Comparison of ENCODE assay signal across 8 cellular contexts in genomic region chr11:57499413-57499982, GRCh38. TPM values are rescaled to one million over a fixed set of nuclear protein-coding genes. Genes with fewer than 3 reads are reported as not detected.
DNase-seq lines count a peak whose midpoint lies in the region; ATAC-seq lines count a peak whose summit lies in the region.

No MANE protein-coding gene starts in this region.

- no peak overlapping the region for H3K23ac ChIP-seq in neuronal stem cell (ENCODE audit: low read depth, low read length, poor library complexity)

- H3K14ac ChIP-seq in neuronal stem cell (ENCODE audit: low read length): no peak overlapping the region

- no peak overlapping the region for H3K9ac ChIP-seq in neuronal stem cell (ENCODE audit: low read depth, low read length, poor library complexity)

- H3K4me3 Mint-ChIP-seq in activated CD4-positive, alpha-beta T cell treated with anti-CD3 and anti-CD28 coated beads, Interleukin-2, amount 10 ng/mL, durations not matched to agents 7 days and 5 days: no peak overlapping the region
- H3K4me3 Mint-ChIP-seq in activated naive CD8-positive, alpha-beta T cell treated with anti-CD3 and anti-CD28 coated beads, Interleukin-2, amount 50 U/mL, for 24 hours: no peak overlapping the region

- peaks cover 7% of the 10 kb centered on the region for H3K36me3 Mint-ChIP-seq in activated CD4-positive, alpha-beta T cell treated with anti-CD3 and anti-CD28 coated beads, Interleukin-2, amount 10 ng/mL, durations not matched to agents 7 days and 5 days (ENCODE audit: low read depth)
- peaks cover 17% of the 10 kb centered on the region for H3K36me3 Mint-ChIP-seq in activated naive CD8-positive, alpha-beta T cell treated with anti-CD3 and anti-CD28 coated beads, Interleukin-2, amount 50 U/mL, for 24 hours (ENCODE audit: low read depth)

- peak overlapping the region; percentile 59 for H3K4me2 ChIP-seq in neuronal stem cell (ENCODE audit: insufficient read depth, low read length, poor library complexity, severe bottlenecking)

- POLR2A ChIA-PET in activated CD4-positive, alpha-beta T cell treated with anti-CD3 and anti-CD28 coated beads, Interleukin-2, amount 10 ng/mL, durations not matched to agents 7 days and 5 days (lab: Charles Lee): interaction anchor here (0.6 kb wide), 1 partner anchor 21 kb away, joined by 5 read pairs; no protein-coding TSS in a partner anchor

- H3K9me3 Mint-ChIP-seq in activated CD4-positive, alpha-beta T cell treated with anti-CD3 and anti-CD28 coated beads, Interleukin-2, amount 10 ng/mL, durations not matched to agents 7 days and 5 days: no peaks in the 10 kb centered on the region
- H3K9me3 Mint-ChIP-seq in activated naive CD8-positive, alpha-beta T cell treated with anti-CD3 and anti-CD28 coated beads, Interleukin-2, amount 50 U/mL, for 24 hours: no peaks in the 10 kb centered on the region

- no peak overlapping the region for H4K91ac ChIP-seq in neuronal stem cell (ENCODE audit: low read depth, low read length, poor library complexity)

- no peaks in the 10 kb centered on the region for H3K36me3 ChIP-seq in neuronal stem cell (replicated peaks in 1 of 2; ENCODE audit: control insufficient read depth in 2 of 2, insufficient read depth in 2 of 2, low read length in 2 of 2)
- no peaks in the 10 kb centered on the region for H3K36me3 ChIP-seq in aorta (ENCODE audit: control insufficient read depth in 1 of 2, insufficient read depth in 2 of 2, low read length in 1 of 2)

- WGBS in neuronal stem cell (ENCODE audit: extremely low coverage in 2 of 2, insufficient read length in 2 of 2, insufficient replicate concordance in 1 of 2), 2 donors: no CpG with 5 or more reads among the region's 35 CpGs
- WGBS in aorta, 2 donors: 0 to 2% methylated on average over 28 to 34 of the region's 35 CpGs

- H4K8ac ChIP-seq in neuronal stem cell (ENCODE audit: low read depth, low read length): no peak overlapping the region

- H3K9me3 ChIP-seq in neuronal stem cell (replicated peaks in 1 of 2; ENCODE audit: control insufficient read depth in 2 of 2, insufficient read depth in 1 of 2, low read depth in 1 of 2, low read length in 2 of 2) (no peaks in the 10 kb centered on the region), aorta (ENCODE audit: control insufficient read depth, low read length) (no peaks in the 10 kb centered on the region)

- no peaks in the 10 kb centered on the region for H3K27me3 Mint-ChIP-seq in activated CD4-positive, alpha-beta T cell treated with anti-CD3 and anti-CD28 coated beads, Interleukin-2, amount 10 ng/mL, durations not matched to agents 7 days and 5 days
- no peaks in the 10 kb centered on the region for H3K27me3 Mint-ChIP-seq in activated naive CD8-positive, alpha-beta T cell treated with anti-CD3 and anti-CD28 coated beads, Interleukin-2, amount 50 U/mL, for 24 hours

- H2BK120ac ChIP-seq in neuronal stem cell (ENCODE audit: low read depth, low read length): no peak overlapping the region

- H3K79me1 ChIP-seq in neuronal stem cell (ENCODE audit: low read depth, low read length): no peaks in the 10 kb centered on the region

- intact Hi-C loops in head of caudate nucleus (cut with DNase I): no loop called here
- intact Hi-C loops in aorta (cut with DNase I): loop anchor here in 1 of 2 donors (2.0 kb wide), 1 partner anchor 27 kb away; no protein-coding TSS in a partner anchor

- H2AFZ ChIP-seq in neuronal stem cell (ENCODE audit: low read length): peak overlapping the region; percentile 91

- no peak overlapping the region for H3K27ac Mint-ChIP-seq in activated CD4-positive, alpha-beta T cell treated with anti-CD3 and anti-CD28 coated beads, Interleukin-2, amount 10 ng/mL, durations not matched to agents 7 days and 5 days
- no peak overlapping the region for H3K27ac Mint-ChIP-seq in activated naive CD8-positive, alpha-beta T cell treated with anti-CD3 and anti-CD28 coated beads, Interleukin-2, amount 50 U/mL, for 24 hours

- no peak overlapping the region for H3K27ac ChIP-seq in neuronal stem cell (replicated peaks; ENCODE audit: low read length)
- H3K27ac ChIP-seq in aorta (ENCODE audit: low read depth in 1 of 2, low read length in 2 of 2): peak overlapping the region in 1 of 2 donors; percentile 64

- no peak overlapping the region for H2AK5ac ChIP-seq in neuronal stem cell (ENCODE audit: low read depth, low read length)

- H2BK15ac ChIP-seq in neuronal stem cell (ENCODE audit: low read length): no peak overlapping the region

- peak; percentile 40 for DNase-seq in activated CD4-positive, alpha-beta T cell treated with anti-CD3 and anti-CD28 coated beads, Interleukin-2, amount 10 ng/mL, durations not matched to agents 7 days and 5 days
- no peak for DNase-seq in activated CD4-positive, alpha-beta T cell treated with anti-CD3 and anti-CD28 coated beads for 4 hours
- DNase-seq in NCI-H345 (lab: John Stamatoyannopoulos, UW): peak; percentile 88
- peak; percentile 66 for DNase-seq in activated naive CD8-positive, alpha-beta T cell treated with anti-CD3 and anti-CD28 coated beads, Interleukin-2, amount 50 U/mL, for 24 hours
- DNase-seq in head of caudate nucleus: peak; percentile 81 to 99 (median 94)
- DNase-seq in neuronal stem cell (ENCODE audit: low spot score): peak; percentile 91
- peak; percentile 97 to 98 for DNase-seq in aorta

- ATAC-seq in HG02870 (IDR thresholded peaks at IDR 0.05; ENCODE audit: unreplicated experiment) (peak; percentile 100), aorta (ENCODE audit: low FRiP score) (peak; percentile 98)
- peak; percentile 76 for ATAC-seq in activated naive CD8-positive, alpha-beta T cell treated with anti-CD3 and anti-CD28 coated beads, Interleukin-2, amount 50 U/mL, for 24 hours

- no peak overlapping the region for H2BK5ac ChIP-seq in neuronal stem cell (ENCODE audit: low read length)

- peaks cover 7% of the 10 kb centered on the region for H3K4me1 Mint-ChIP-seq in activated CD4-positive, alpha-beta T cell treated with anti-CD3 and anti-CD28 coated beads, Interleukin-2, amount 10 ng/mL, durations not matched to agents 7 days and 5 days
- H3K4me1 Mint-ChIP-seq in activated naive CD8-positive, alpha-beta T cell treated with anti-CD3 and anti-CD28 coated beads, Interleukin-2, amount 50 U/mL, for 24 hours: peaks cover 4% of the 10 kb centered on the region

- H3K4ac ChIP-seq in neuronal stem cell (ENCODE audit: low read length): no peak overlapping the region

- no peak overlapping the region for H2BK12ac ChIP-seq in neuronal stem cell (ENCODE audit: low read length)

- H3K4me1 ChIP-seq in neuronal stem cell (ENCODE audit: control insufficient read depth in 2 of 2, insufficient read depth in 1 of 2, low read depth in 1 of 2, low read length in 2 of 2) (peaks cover 7 to 11% of the 10 kb centered on the region in 2 donors), aorta (ENCODE audit: control insufficient read depth in 1 of 2, insufficient read depth in 2 of 2, low read length in 2 of 2) (no peaks in the 10 kb centered on the region)

- H3K27me3 ChIP-seq in neuronal stem cell (ENCODE audit: control insufficient read depth in 3 of 3, insufficient read depth in 3 of 3, low read depth in 1 of 3, low read length in 3 of 3): peaks cover 0 to 12% (median 0%) of the 10 kb centered on the region in 3 experiments
- no peaks in the 10 kb centered on the region for H3K27me3 ChIP-seq in aorta (ENCODE audit: control insufficient read depth in 1 of 2, insufficient read depth in 2 of 2, low read length in 1 of 2)

- CTCF ChIA-PET in activated CD4-positive, alpha-beta T cell treated with anti-CD3 and anti-CD28 coated beads, Interleukin-2, amount 10 ng/mL, durations not matched to agents 7 days and 5 days (lab: Charles Lee): interaction anchor here (0.9 to 1.2 kb wide), 3 partner anchors 8 to 27 kb away, joined by 4 to 5 read pairs (median 4); no protein-coding TSS in a partner anchor

- no peak overlapping the region for H3K18ac ChIP-seq in neuronal stem cell (ENCODE audit: low read length)

- H3K4me3 ChIP-seq in neuronal stem cell (ENCODE audit: low read length in 2 of 2) (peak overlapping the region; percentile 29 to 56), aorta (ENCODE audit: low read length in 2 of 2) (no peak overlapping the region)

RNA-seq across cellular contexts. Expression of gene SLC43A1, which starts 16.0 kb away (rescaled TPM):
- 10 to 100 TPM; 22.9 to 23.4 TPM for total RNA-seq in activated CD4-positive, alpha-beta T cell treated with anti-CD3 and anti-CD28 coated beads, Interleukin-2, amount 10 ng/mL, durations not matched to agents 7 days and 5 days
- polyA plus RNA-seq in neuronal stem cell (2013, experiment 1 of 2): 0.63 TPM
- polyA plus RNA-seq in neuronal stem cell (2013, experiment 2 of 2): 0.73 TPM
- total RNA-seq in aorta: 10 to 100 TPM in 1 of 2 donors, 1 to 10 TPM in 1; 7.6 to 15.8 TPM
- 10 to 100 TPM in 1 of 2 donors, 1 to 10 TPM in 1; 8.6 to 19.6 TPM for polyA plus RNA-seq in aorta

RNA-seq across cellular contexts. Expression of gene TIMM10, which starts 31.1 kb away (rescaled TPM):
- total RNA-seq in activated CD4-positive, alpha-beta T cell treated with anti-CD3 and anti-CD28 coated beads, Interleukin-2, amount 10 ng/mL, durations not matched to agents 7 days and 5 days: 10 to 100 TPM; 87.3 to 97.7 TPM
- polyA plus RNA-seq in neuronal stem cell (2013, experiment 1 of 2): 61.5 TPM
- polyA plus RNA-seq in neuronal stem cell (2013, experiment 2 of 2): 58.6 TPM
- total RNA-seq in aorta: 10 to 100 TPM; 30.8 to 40.0 TPM
- polyA plus RNA-seq in aorta: 10 to 100 TPM; 34.7 to 71.1 TPM

RNA-seq across cellular contexts. Expression of gene SMTNL1, which starts 37.9 kb away (rescaled TPM):
- not detected for total RNA-seq in activated CD4-positive, alpha-beta T cell treated with anti-CD3 and anti-CD28 coated beads, Interleukin-2, amount 10 ng/mL, durations not matched to agents 7 days and 5 days
- 0.26 TPM for polyA plus RNA-seq in neuronal stem cell (2013, experiment 1 of 2)
- 0.18 TPM for polyA plus RNA-seq in neuronal stem cell (2013, experiment 2 of 2)
- total RNA-seq in aorta: not detected
- not detected for polyA plus RNA-seq in aorta

RNA-seq across cellular contexts. Expression of gene RTN4RL2, which starts 39.2 kb away (rescaled TPM):
- under 1 TPM in 1 of 2 experiments, not detected in 1; 0.35 TPM for total RNA-seq in activated CD4-positive, alpha-beta T cell treated with anti-CD3 and anti-CD28 coated beads, Interleukin-2, amount 10 ng/mL, durations not matched to agents 7 days and 5 days
- polyA plus RNA-seq in neuronal stem cell (2013, experiment 1 of 2): 6.6 TPM
- 6.8 TPM for polyA plus RNA-seq in neuronal stem cell (2013, experiment 2 of 2)
- total RNA-seq in aorta: 1 to 10 TPM; 1.1 to 4.3 TPM
- under 1 TPM in 1 of 2 donors, not detected in 1; 0.20 TPM for polyA plus RNA-seq in aorta

Comparison
In these comparisons a context has a peak if more than half of its experiments do, and no peak if none do; other contexts are left out.
1. DNase-seq: peak in activated CD4-positive, alpha-beta T cell treated with anti-CD3 and anti-CD28 coated beads, Interleukin-2, amount 10 ng/mL, durations not matched to agents 7 days and 5 days (single experiment), NCI-H345 (single experiment), activated naive CD8-positive, alpha-beta T cell treated with anti-CD3 and anti-CD28 coated beads, Interleukin-2, amount 50 U/mL, for 24 hours (single experiment), head of caudate nucleus (42 of 42), neuronal stem cell (single experiment) and aorta (2 of 2); none in activated CD4-positive, alpha-beta T cell treated with anti-CD3 and anti-CD28 coated beads for 4 hours (0 of 2).
2. H3K4me3 ChIP-seq: peak in neuronal stem cell (2 of 2); none in aorta (0 of 2).
3. Peak in every context shown above with its lines, with median percentiles within 50 percentile points of each other: ATAC-seq.